ENCODE assay signal across 13 cellular contexts in genomic region chr1:37998089-37998808, GRCh38. TPM values are rescaled to one million over a fixed set of nuclear protein-coding genes. Genes with fewer than 3 reads are reported as not detected.
DNase-seq lines count a peak whose midpoint lies in the region; ATAC-seq, FAIRE-seq and TF ChIP-seq lines count a peak whose summit lies in the region.
"Had no signal": no experiment of that assay in that cellular context is flagged by ENCODE, and none has a peak within 500 bp of the region (broad histone marks: within the 10 kb centered on the region; RNA-seq: fewer than 3 reads in every experiment).

No MANE protein-coding gene starts in this region.

- peak overlapping the region; percentile 49 to 82 for H3K9ac ChIP-seq in K562 (ENCODE audit: insufficient read depth in 1 of 2, low read depth in 2 of 2, low read length in 2 of 2)

- peak overlapping the region; percentile 80; the same call in 1 of the 2 replicates for H3K4me2 ChIP-seq in K562 (ENCODE audit: insufficient read depth, low read length)

- in situ Hi-C loops in K562 (cut with MboI), result no loop called here

- peak overlapping the region in 1 of 12 donors; percentile 11 for H3K4me3 ChIP-seq in heart left ventricle
- no peak overlapping the region for H3K4me3 ChIP-seq in K562
- H3K4me3 ChIP-seq in upper lobe of right lung, result no peak overlapping the region
- H3K4me3 ChIP-seq: body of pancreas had no signal

- H3K9me3 Mint-ChIP-seq in naive thymus-derived CD8-positive, alpha-beta T cell, result no peaks in the 10 kb centered on the region
- H3K9me3 Mint-ChIP-seq: memory B cell had no signal

- peaks cover 20 to 66% (median 60%) of the 10 kb centered on the region in 4 donors for H3K4me1 Mint-ChIP-seq in naive thymus-derived CD8-positive, alpha-beta T cell

- H3K79me2 ChIP-seq in K562 (ENCODE audit: control insufficient read depth, insufficient read depth, low read length), result peaks cover 61% of the 10 kb centered on the region

- peaks cover 14 to 86% (median 66%) of the 10 kb centered on the region in 12 donors for H3K4me1 ChIP-seq in heart left ventricle
- peaks cover 47 to 65% of the 10 kb centered on the region in 2 experiments for H3K4me1 ChIP-seq in K562 (replicated peaks in 1 of 2; ENCODE audit: control insufficient read depth in 2 of 2, insufficient read depth in 2 of 2, low read length in 2 of 2)
- H3K4me1 ChIP-seq in upper lobe of right lung, result peaks cover 57% of the 10 kb centered on the region

- 82 to 89% (median 87%) methylated on average over 9 of the region's 9 CpGs for WGBS in heart left ventricle, 4 donors
- WGBS in K562 (ENCODE audit: insufficient coverage, low coverage, missing lambda C conversion rate), result 96% methylated on average over 9 of the region's 9 CpGs

- peak; percentile 11 for FAIRE-seq in K562 (lab: Jason Lieb, UNC)
- FAIRE-seq: endometrium had no signal

- peak in 1 of 5 donors; percentile 39 for DNase-seq in heart left ventricle
- no peak for DNase-seq in left ventricle myocardium superior
- no peak for DNase-seq in K562 (ENCODE audit: extremely low read depth in 1 of 4, low spot score in 3 of 4)
- DNase-seq in naive thymus-derived CD8-positive, alpha-beta T cell, result no peak
- DNase-seq in upper lobe of right lung, result no peak
- DNase-seq in stimulated activated CD4-positive, alpha-beta T cell treated with anti-CD3 and anti-CD28 coated beads, Interleukin-1b, Interleukin-23, amount 100 ng/mL, for 48 hours, result no peak
- no peak for DNase-seq in NCI-H1092 (lab: John Stamatoyannopoulos, UW)
- no peak for DNase-seq in hypothalamus (lab: John Stamatoyannopoulos, UW)
- DNase-seq: hippocampal formation, NCI-H2081 treated with DMSO at 0.1 percent for 48 hours had no signal

- peaks cover 0 to 7% (median 0%) of the 10 kb centered on the region in 3 donors for H3K36me3 Mint-ChIP-seq in naive thymus-derived CD8-positive, alpha-beta T cell
- H3K36me3 Mint-ChIP-seq: memory B cell had no signal

- TF ChIP-seq CTCF in heart left ventricle (IDR thresholded peaks at IDR 0.05) (no peak), K562 (IDR thresholded peaks at IDR 0.05 in 2 of 3, conservative IDR thresholded peaks at IDR 0.05 in 1 of 3; ENCODE audit: insufficient read depth in 2 of 3, low read depth in 1 of 3, low read length in 3 of 3) (no peak), upper lobe of right lung (IDR thresholded peaks at IDR 0.05) (no peak)

- no TSS peak for BruUV-seq in K562 (replicated peaks; lab: Mats Ljungman, UMichigan)

- H3K27me3 Mint-ChIP-seq in naive thymus-derived CD8-positive, alpha-beta T cell, result no peaks in the 10 kb centered on the region
- H3K27me3 Mint-ChIP-seq: memory B cell had no signal

- no peak for TF ChIP-seq EP300 in K562 (IDR thresholded peaks at IDR 0.05; ENCODE audit: low read length)

- H2AFZ ChIP-seq in K562 (ENCODE audit: low read depth, low read length), result no peak overlapping the region

- CTCF ChIA-PET in K562 (lab: Yijun Ruan, JAX; ENCODE audit: low intra/inter-chr PET ratio), result no interaction called here

- intact Hi-C loops in heart left ventricle (cut with DNase I) (loop anchor here in 1 of 10 donors (10.0 kb wide), 1 partner anchor 837 kb away; no protein-coding TSS in a partner anchor), left ventricle myocardium superior (cut with micrococcal nuclease) (no loop called here), K562 (cut with micrococcal nuclease) (no loop called here), upper lobe of right lung (cut with DNase I) (no loop called here)

- TF ChIP-seq RAD21 in K562 (CRISPR knock-in tag; conservative IDR thresholded peaks at IDR 0.05 in 1 of 2, IDR thresholded peaks at IDR 0.05 in 1 of 2), result no peak

- peak overlapping the region in 9 of 10 donors; percentile 14 to 90 (median 57) for H3K27ac Mint-ChIP-seq in naive thymus-derived CD8-positive, alpha-beta T cell
- H3K27ac Mint-ChIP-seq: memory B cell had no signal

- peaks cover 2% of the 10 kb centered on the region for H3K9me1 ChIP-seq in K562 (ENCODE audit: control insufficient read depth, insufficient read depth, low read length)

- H3K9me3 ChIP-seq in heart left ventricle (no peaks in the 10 kb centered on the region), K562 (replicated peaks; ENCODE audit: control insufficient read depth, insufficient read depth, low read depth, low read length) (no peaks in the 10 kb centered on the region), upper lobe of right lung (no peaks in the 10 kb centered on the region)
- H3K9me3 ChIP-seq: body of pancreas had no signal

- H3K27ac ChIP-seq in heart left ventricle (peak overlapping the region in 11 of 12 donors; percentile 64 to 97 (median 94)), K562 (ENCODE audit: extremely low read depth, low read depth, low read length) (peak overlapping the region; percentile 96), upper lobe of right lung (peak overlapping the region; percentile 89)

- peak overlapping the region in 1 of 10 donors; percentile 58 for H3K4me3 Mint-ChIP-seq in naive thymus-derived CD8-positive, alpha-beta T cell
- H3K4me3 Mint-ChIP-seq: memory B cell had no signal

- H3K36me3 ChIP-seq in heart left ventricle (peaks cover 0 to 23% (median 17%) of the 10 kb centered on the region in 9 donors), K562 (ENCODE audit: control insufficient read depth, insufficient read depth, low read length) (peaks cover 75% of the 10 kb centered on the region), upper lobe of right lung (peaks cover 15% of the 10 kb centered on the region)

- ATAC-seq in heart left ventricle, result no peak
- ATAC-seq in left ventricle myocardium superior, result no peak
- ATAC-seq in K562, result no peak
- no peak for ATAC-seq in naive thymus-derived CD8-positive, alpha-beta T cell
- ATAC-seq in upper lobe of right lung, result no peak
- ATAC-seq: body of pancreas had no signal

- POLR2A ChIA-PET in K562 (lab: Yijun Ruan, JAX), result interaction anchor here (0.6 to 5.9 kb wide), 3 partner anchors 14 to 435 kb away, joined by 3 to 66 read pairs (median 4); partner anchors contain the start of gene UTP11
- POLR2A ChIA-PET in naive thymus-derived CD8-positive, alpha-beta T cell (lab: Charles Lee), result interaction anchor here (6.1 kb wide), 1 partner anchor 13 kb away, joined by 80 read pairs; the partner anchor contains the start of gene UTP11

- H4K20me1 ChIP-seq in K562 (replicated peaks; ENCODE audit: control insufficient read depth, insufficient read depth, low read length), result 0 out of 2 replicates have a peak, but pooled peaks cover 3% of the 10 kb centered on the region

- TF ChIP-seq POLR2A in heart left ventricle (IDR thresholded peaks at IDR 0.05), result no peak
- TF ChIP-seq POLR2A in K562 (conservative IDR thresholded peaks at IDR 0.05), result no peak

- H3K27me3 ChIP-seq in heart left ventricle (peaks cover 0 to 3% (median 0%) of the 10 kb centered on the region in 9 donors), K562 (ENCODE audit: control insufficient read depth in 2 of 2, insufficient read depth in 2 of 2, low read length in 2 of 2) (no peaks in the 10 kb centered on the region), upper lobe of right lung (no peaks in the 10 kb centered on the region)
- H3K27me3 ChIP-seq: body of pancreas had no signal

RNA-seq across cellular contexts. Expression of gene FHL3, which starts 7.1 kb away (rescaled TPM):
- total RNA-seq in heart left ventricle (10 to 100 TPM in 6 of 9 donors, 1 to 10 TPM in 3; 4.6 to 27.0 (median 11.3) TPM), left ventricle myocardium superior (13.3 TPM), K562 (2014; rRNA removed) (55.7 and 80.3 TPM in 2 replicates), K562 (2014; rRNA removed; fragmentation: Illumina TruSeq; extraction: Trizol) (22.6 and 27.7 TPM in 2 replicates), K562 (2015; rRNA removed; fragmentation: Illumina TruSeq; extraction: Trizol) (34.1 and 35.1 TPM in 2 replicates), K562 (2021) (123 and 144 TPM in 2 replicates), upper lobe of right lung (22.4 TPM)
- polyA plus RNA-seq in heart left ventricle (10 to 100 TPM; 13.7 to 15.4 TPM), K562 (2011; rRNA removed) (14.8 and 18.9 TPM in 2 replicates), K562 (2014; fragmentation: Illumina TruSeq; extraction: Trizol) (117 and 145 TPM in 2 replicates), K562 (2014; fragmentation: Nextera tagmentation; extraction: Ambion mirVana) (1 to 10 TPM; 6.1 to 8.0 TPM), K562 (2014; rRNA removed) (56.7 and 61.4 TPM in 2 replicates)
- total RNA-seq in K562 (2011; cell fraction: chromatin; rRNA removed; ENCODE audit: low replicate concordance), result 89.8 and 202 TPM in 2 replicates
- 99.7 and 116 TPM in 2 replicates for total RNA-seq in K562 (2011; cell fraction: nucleolus; rRNA removed)
- total RNA-seq in K562 (2011; cell fraction: nucleoplasm; rRNA removed), result 98.0 and 139 TPM in 2 replicates
- 31.0 and 53.9 TPM in 2 replicates for polyA plus RNA-seq in K562 (2011; cell fraction: cytosol; rRNA removed)
- 58.4 and 84.8 TPM in 2 replicates for polyA plus RNA-seq in K562 (2011; cell fraction: nucleus; rRNA removed)
- 76.0 and 140 TPM in 2 replicates for polyA plus RNA-seq in K562 (2012)
- 26.4 and 29.9 TPM in 2 replicates for polyA minus RNA-seq in K562 (2011; rRNA and poly(A)+ RNA removed)
- polyA minus RNA-seq in K562 (2011; cell fraction: cytosol; rRNA and poly(A)+ RNA removed), result 46.4 and 60.9 TPM in 2 replicates
- 41.9 and 46.1 TPM in 2 replicates for polyA minus RNA-seq in K562 (2011; cell fraction: nucleus; rRNA and poly(A)+ RNA removed)
- total RNA-seq in naive thymus-derived CD8-positive, alpha-beta T cell, result 10 to 100 TPM; 11.0 to 11.4 TPM
- 10 to 100 TPM in 1 of 3 donors, 1 to 10 TPM in 2; 4.8 to 12.7 (median 8.1) TPM for polyA plus RNA-seq in naive thymus-derived CD8-positive, alpha-beta T cell

RNA-seq across cellular contexts. Expression of gene SF3A3, which starts 8.4 kb away (rescaled TPM):
- total RNA-seq in heart left ventricle, result 10 to 100 TPM; 18.8 to 36.1 (median 26.1) TPM
- 10 to 100 TPM in 1 of 2 donors, 1 to 10 TPM in 1; 9.7 to 31.4 TPM for polyA plus RNA-seq in heart left ventricle
- total RNA-seq in left ventricle myocardium superior, result 28.2 TPM
- 120 and 207 TPM in 2 replicates for total RNA-seq in K562 (2011; cell fraction: chromatin; rRNA removed; ENCODE audit: low replicate concordance)
- 64.9 and 65.3 TPM in 2 replicates for total RNA-seq in K562 (2011; cell fraction: nucleolus; rRNA removed)
- 96.5 and 110 TPM in 2 replicates for total RNA-seq in K562 (2011; cell fraction: nucleoplasm; rRNA removed)
- 237 and 305 TPM in 2 replicates for total RNA-seq in K562 (2014; rRNA removed)
- 303 and 319 TPM in 2 replicates for total RNA-seq in K562 (2014; rRNA removed; fragmentation: Illumina TruSeq; extraction: Trizol)
- total RNA-seq in K562 (2015; rRNA removed; fragmentation: Illumina TruSeq; extraction: Trizol), result 348 and 384 TPM in 2 replicates
- total RNA-seq in K562 (2021), result 177 and 184 TPM in 2 replicates
- 131 and 193 TPM in 2 replicates for polyA plus RNA-seq in K562 (2011; rRNA removed)
- 44.6 and 75.3 TPM in 2 replicates for polyA plus RNA-seq in K562 (2011; cell fraction: cytosol; rRNA removed)
- 44.8 and 71.7 TPM in 2 replicates for polyA plus RNA-seq in K562 (2011; cell fraction: nucleus; rRNA removed)
- polyA plus RNA-seq in K562 (2012), result 105 and 258 TPM in 2 replicates
- polyA plus RNA-seq in K562 (2014; fragmentation: Illumina TruSeq; extraction: Trizol), result 305 and 350 TPM in 2 replicates
- polyA plus RNA-seq in K562 (2014; fragmentation: Nextera tagmentation; extraction: Ambion mirVana), result 100 to 1,000 TPM; 197 to 467 TPM
- polyA plus RNA-seq in K562 (2014; rRNA removed), result 237 and 245 TPM in 2 replicates
- polyA minus RNA-seq in K562 (2011; rRNA and poly(A)+ RNA removed), result 201 and 210 TPM in 2 replicates
- 101 and 121 TPM in 2 replicates for polyA minus RNA-seq in K562 (2011; cell fraction: cytosol; rRNA and poly(A)+ RNA removed)
- 39.4 and 86.4 TPM in 2 replicates for polyA minus RNA-seq in K562 (2011; cell fraction: nucleus; rRNA and poly(A)+ RNA removed)
- total RNA-seq in naive thymus-derived CD8-positive, alpha-beta T cell, result 10 to 100 TPM; 67.0 to 72.0 TPM
- polyA plus RNA-seq in naive thymus-derived CD8-positive, alpha-beta T cell, result 100 to 1,000 TPM in 1 of 3 donors, 10 to 100 TPM in 2; 97.4 to 101 (median 98.1) TPM
- total RNA-seq in upper lobe of right lung, result 48.7 TPM

RNA-seq across cellular contexts. Expression of gene UTP11, which starts 14.3 kb away (rescaled TPM):
- total RNA-seq in heart left ventricle, result 10 to 100 TPM; 30.7 to 43.7 (median 36.5) TPM
- 10 to 100 TPM; 36.2 to 51.6 TPM for polyA plus RNA-seq in heart left ventricle
- total RNA-seq in left ventricle myocardium superior, result 38.6 TPM
- 67.0 and 115 TPM in 2 replicates for total RNA-seq in K562 (2011; cell fraction: chromatin; rRNA removed; ENCODE audit: low replicate concordance)
- total RNA-seq in K562 (2011; cell fraction: nucleolus; rRNA removed), result 37.6 and 49.2 TPM in 2 replicates
- total RNA-seq in K562 (2011; cell fraction: nucleoplasm; rRNA removed), result 97.2 and 146 TPM in 2 replicates
- 125 and 137 TPM in 2 replicates for total RNA-seq in K562 (2014; rRNA removed)
- total RNA-seq in K562 (2014; rRNA removed; fragmentation: Illumina TruSeq; extraction: Trizol), result 215 and 251 TPM in 2 replicates
- total RNA-seq in K562 (2015; rRNA removed; fragmentation: Illumina TruSeq; extraction: Trizol), result 214 and 221 TPM in 2 replicates
- 124 and 129 TPM in 2 replicates for total RNA-seq in K562 (2021)
- 67.6 and 91.1 TPM in 2 replicates for polyA plus RNA-seq in K562 (2011; rRNA removed)
- 22.4 and 42.7 TPM in 2 replicates for polyA plus RNA-seq in K562 (2011; cell fraction: cytosol; rRNA removed)
- 18.0 and 28.1 TPM in 2 replicates for polyA plus RNA-seq in K562 (2011; cell fraction: nucleus; rRNA removed)
- 76.5 and 96.7 TPM in 2 replicates for polyA plus RNA-seq in K562 (2012)
- 329 and 378 TPM in 2 replicates for polyA plus RNA-seq in K562 (2014; fragmentation: Illumina TruSeq; extraction: Trizol)
- 100 to 1,000 TPM; 269 to 303 TPM for polyA plus RNA-seq in K562 (2014; fragmentation: Nextera tagmentation; extraction: Ambion mirVana)
- 167 and 253 TPM in 2 replicates for polyA plus RNA-seq in K562 (2014; rRNA removed)
- 46.0 and 51.0 TPM in 2 replicates for polyA minus RNA-seq in K562 (2011; rRNA and poly(A)+ RNA removed)
- polyA minus RNA-seq in K562 (2011; cell fraction: cytosol; rRNA and poly(A)+ RNA removed), result 25.8 and 26.4 TPM in 2 replicates
- 17.6 and 38.0 TPM in 2 replicates for polyA minus RNA-seq in K562 (2011; cell fraction: nucleus; rRNA and poly(A)+ RNA removed)
- 10 to 100 TPM; 14.2 to 17.3 TPM for total RNA-seq in naive thymus-derived CD8-positive, alpha-beta T cell
- 10 to 100 TPM; 16.6 to 21.4 (median 17.4) TPM for polyA plus RNA-seq in naive thymus-derived CD8-positive, alpha-beta T cell
- total RNA-seq in upper lobe of right lung, result 29.1 TPM

RNA-seq across cellular contexts. Expression of gene POU3F1, which starts 48.3 kb away (rescaled TPM):
- total RNA-seq in heart left ventricle (under 1 TPM in 2 of 9 donors, not detected in 7; 0.17 to 0.18 TPM), left ventricle myocardium superior (not detected), K562 (2014; rRNA removed) (0.08 and 0.09 TPM in 2 replicates), K562 (2014; rRNA removed; fragmentation: Illumina TruSeq; extraction: Trizol) (not detected in 2 replicates), K562 (2015; rRNA removed; fragmentation: Illumina TruSeq; extraction: Trizol) (not detected in 2 replicates), K562 (2021) (not detected in 2 replicates), upper lobe of right lung (not detected)
- polyA plus RNA-seq in heart left ventricle (not detected), K562 (2011; rRNA removed) (0.05 TPM in 1 of 2 replicates, not detected in the other), K562 (2014; fragmentation: Illumina TruSeq; extraction: Trizol) (not detected in 2 replicates), K562 (2014; fragmentation: Nextera tagmentation; extraction: Ambion mirVana) (not detected), K562 (2014; rRNA removed) (not detected in 2 replicates)
- total RNA-seq in K562 (2011; cell fraction: chromatin; rRNA removed; ENCODE audit: low replicate concordance), result not detected in 2 replicates
- total RNA-seq in K562 (2011; cell fraction: nucleolus; rRNA removed), result 0.13 TPM in 1 of 2 replicates, not detected in the other
- total RNA-seq in K562 (2011; cell fraction: nucleoplasm; rRNA removed), result not detected in 2 replicates
- polyA plus RNA-seq in K562 (2011; cell fraction: cytosol; rRNA removed), result not detected in 2 replicates
- polyA plus RNA-seq in K562 (2011; cell fraction: nucleus; rRNA removed), result 0.06 and 0.15 TPM in 2 replicates
- not detected in 2 replicates for polyA plus RNA-seq in K562 (2012)
- not detected in 2 replicates for polyA minus RNA-seq in K562 (2011; rRNA and poly(A)+ RNA removed)
- polyA minus RNA-seq in K562 (2011; cell fraction: cytosol; rRNA and poly(A)+ RNA removed), result not detected in 2 replicates
- polyA minus RNA-seq in K562 (2011; cell fraction: nucleus; rRNA and poly(A)+ RNA removed), result 0.13 and 0.33 TPM in 2 replicates
- under 1 TPM; 0.31 to 0.38 TPM for total RNA-seq in naive thymus-derived CD8-positive, alpha-beta T cell
- polyA plus RNA-seq in naive thymus-derived CD8-positive, alpha-beta T cell, result under 1 TPM in 1 of 3 donors, not detected in 2; 0.08 TPM
- total RNA-seq: body of pancreas had no signal

RNA-seq across cellular contexts. Expression of gene INPP5B, which starts 51.4 kb away (rescaled TPM):
- total RNA-seq in heart left ventricle (10 to 100 TPM in 8 of 9 donors, 1 to 10 TPM in 1; 7.7 to 16.2 (median 13.1) TPM), left ventricle myocardium superior (12.0 TPM), K562 (2014; rRNA removed) (25.2 and 33.7 TPM in 2 replicates), K562 (2014; rRNA removed; fragmentation: Illumina TruSeq; extraction: Trizol) (26.3 and 27.9 TPM in 2 replicates), K562 (2015; rRNA removed; fragmentation: Illumina TruSeq; extraction: Trizol) (22.2 and 23.6 TPM in 2 replicates), K562 (2021) (27.8 and 28.7 TPM in 2 replicates), upper lobe of right lung (44.8 TPM)
- polyA plus RNA-seq in heart left ventricle (10 to 100 TPM in 1 of 2 donors, 1 to 10 TPM in 1; 6.5 to 11.4 TPM), K562 (2011; rRNA removed) (20.9 and 27.8 TPM in 2 replicates), K562 (2014; fragmentation: Illumina TruSeq; extraction: Trizol) (19.7 and 19.8 TPM in 2 replicates), K562 (2014; fragmentation: Nextera tagmentation; extraction: Ambion mirVana) (10 to 100 TPM; 14.1 to 16.5 TPM), K562 (2014; rRNA removed) (18.5 and 20.9 TPM in 2 replicates)
- 143 and 150 TPM in 2 replicates for total RNA-seq in K562 (2011; cell fraction: chromatin; rRNA removed; ENCODE audit: low replicate concordance)
- total RNA-seq in K562 (2011; cell fraction: nucleolus; rRNA removed), result 71.7 and 79.2 TPM in 2 replicates
- total RNA-seq in K562 (2011; cell fraction: nucleoplasm; rRNA removed), result 90.1 and 108 TPM in 2 replicates
- polyA plus RNA-seq in K562 (2011; cell fraction: cytosol; rRNA removed), result 13.6 and 20.1 TPM in 2 replicates
- 33.3 and 37.6 TPM in 2 replicates for polyA plus RNA-seq in K562 (2011; cell fraction: nucleus; rRNA removed)
- polyA plus RNA-seq in K562 (2012), result 10.8 and 18.4 TPM in 2 replicates
- polyA minus RNA-seq in K562 (2011; rRNA and poly(A)+ RNA removed), result 43.4 and 44.7 TPM in 2 replicates
- 23.4 and 25.6 TPM in 2 replicates for polyA minus RNA-seq in K562 (2011; cell fraction: cytosol; rRNA and poly(A)+ RNA removed)
- polyA minus RNA-seq in K562 (2011; cell fraction: nucleus; rRNA and poly(A)+ RNA removed), result 26.3 and 44.0 TPM in 2 replicates
- total RNA-seq in naive thymus-derived CD8-positive, alpha-beta T cell, result 10 to 100 TPM; 40.8 to 46.7 TPM
- 10 to 100 TPM; 11.3 to 22.0 (median 18.5) TPM for polyA plus RNA-seq in naive thymus-derived CD8-positive, alpha-beta T cell
